ENCODE assay signal across 8 cellular contexts in genomic region chr16:67150058-67150832, GRCh38. TPM values are rescaled to one million over a fixed set of nuclear protein-coding genes. Genes with fewer than 3 reads are reported as not detected.
DNase-seq lines count a peak whose midpoint lies in the region; ATAC-seq and TF ChIP-seq lines count a peak whose summit lies in the region.

No MANE protein-coding gene starts in this region.

- DNase-seq in HCT116 (ENCODE audit: low read depth, low spot score) (no peak), RKO (ENCODE audit: low spot score) (peak; percentile 54), cardiac fibroblast (ENCODE audit: low read depth in 2 of 2) (peak; percentile 68 to 83), mesenteric fat pad (ENCODE audit: low spot score) (no peak), inferior parietal cortex (ENCODE audit: extremely low spot score) (no peak)
- peak in 1 of 2 donors; percentile 76 for DNase-seq in stimulated activated effector memory CD8-positive, alpha-beta T cell treated with anti-CD3 and anti-CD28 coated beads, Interleukin-12 subunit alpha, Interleukin-12 subunit beta, amount 100 ng/mL, for 72 hours (ENCODE audit: low spot score in 2 of 2)

- H3K79me2 ChIP-seq in HCT116 (ENCODE audit: insufficient read depth, low read length), result no peaks in the 10 kb centered on the region

- peak overlapping the region; percentile 66 for H3K27ac ChIP-seq in HCT116 (ENCODE audit: low read depth, low read length)
- H3K27ac ChIP-seq in layer of hippocampus (ENCODE audit: low read depth, low read length), result peak overlapping the region; percentile 80

- no peaks in the 10 kb centered on the region for H3K27me3 ChIP-seq in HCT116 (ENCODE audit: insufficient read depth, low read length)
- no peaks in the 10 kb centered on the region for H3K27me3 ChIP-seq in layer of hippocampus (ENCODE audit: control insufficient read depth, insufficient read depth, low read length)

- H3K4me3 Mint-ChIP-seq in stimulated activated effector memory CD8-positive, alpha-beta T cell treated with anti-CD3 and anti-CD28 coated beads, Interleukin-12 subunit alpha, Interleukin-12 subunit beta, amount 100 ng/mL, for 72 hours, result peak overlapping the region; percentile 71

- CTCF ChIA-PET in HCT116 (lab: Charles Lee), result interaction anchor here (0.8 to 5.8 kb wide), 4 partner anchors 10 to 189 kb away, joined by 3 to 79 read pairs (median 3); partner anchors contain the start of genes CES3, FBXL8 and TRADD

- H3K4me3 ChIP-seq in GM08714 (ENCODE audit: low read length) (peak overlapping the region; percentile 46; the same call in 1 of the 2 replicates), HCT116 (replicated peaks in 1 of 2; ENCODE audit: low read depth in 1 of 2, low read length in 2 of 2) (peak overlapping the region; percentile 39 to 61), cardiac fibroblast (replicated peaks in 1 of 2; ENCODE audit: low read depth in 2 of 2, low read length in 2 of 2) (peak overlapping the region; percentile 56 to 66)

- TF ChIP-seq POLR2A in HCT116 (IDR thresholded peaks at IDR 0.05; ENCODE audit: borderline replicate concordance, extremely low read depth, insufficient read depth, insufficient read length), result no peak

- H3K4me1 Mint-ChIP-seq in stimulated activated effector memory CD8-positive, alpha-beta T cell treated with anti-CD3 and anti-CD28 coated beads, Interleukin-12 subunit alpha, Interleukin-12 subunit beta, amount 100 ng/mL, for 72 hours, result peaks cover 43% of the 10 kb centered on the region

- H3K9ac ChIP-seq in HCT116 (ENCODE audit: low read length), result peak overlapping the region; percentile 67

- POLR2A ChIA-PET in HCT116 (lab: Charles Lee), result interaction anchor here (0.7 to 0.8 kb wide), 2 partner anchors 9 to 251 kb away, joined by 3 to 4 read pairs; no protein-coding TSS in a partner anchor

- peak overlapping the region; percentile 83 for H3K4me2 ChIP-seq in HCT116 (ENCODE audit: low read length)

- BruUV-seq in HCT116 (replicated peaks; lab: Mats Ljungman, UMichigan), result no TSS peak

- peak overlapping the region; percentile 60 for H3K27ac Mint-ChIP-seq in stimulated activated effector memory CD8-positive, alpha-beta T cell treated with anti-CD3 and anti-CD28 coated beads, Interleukin-12 subunit alpha, Interleukin-12 subunit beta, amount 100 ng/mL, for 72 hours

- H3K36me3 Mint-ChIP-seq in stimulated activated effector memory CD8-positive, alpha-beta T cell treated with anti-CD3 and anti-CD28 coated beads, Interleukin-12 subunit alpha, Interleukin-12 subunit beta, amount 100 ng/mL, for 72 hours, result peaks cover 73% of the 10 kb centered on the region

- RAD21 ChIA-PET in HCT116 (lab: Charles Lee; ENCODE audit: low non-redundant PET in 1 of 2, low total read pairs in 2 of 2, uncharacterized antibody in 2 of 2, unreplicated experiment in 2 of 2), result interaction anchor here (0.6 to 1.1 kb wide), 3 partner anchors 21 to 132 kb away, joined by 3 to 4 read pairs (median 3); no protein-coding TSS in a partner anchor

- no peak overlapping the region for H2AFZ ChIP-seq in HCT116 (ENCODE audit: low read depth, low read length, poor library complexity, severe bottlenecking)

- ATAC-seq in HCT116, result peak; percentile 63
- ATAC-seq in stimulated activated effector memory CD8-positive, alpha-beta T cell treated with anti-CD3 and anti-CD28 coated beads, Interleukin-12 subunit alpha, Interleukin-12 subunit beta, amount 100 ng/mL, for 72 hours, result peak; percentile 83

- H3K9me3 Mint-ChIP-seq in stimulated activated effector memory CD8-positive, alpha-beta T cell treated with anti-CD3 and anti-CD28 coated beads, Interleukin-12 subunit alpha, Interleukin-12 subunit beta, amount 100 ng/mL, for 72 hours, result no peaks in the 10 kb centered on the region

- intact Hi-C loops in HCT116 (cut with micrococcal nuclease), result no loop called here

- no peak for TF ChIP-seq RAD21 in HCT116 (IDR thresholded peaks at IDR 0.05; ENCODE audit: low read depth)

- TF ChIP-seq CTCF in HCT116 (IDR thresholded peaks at IDR 0.05 in 2 of 3, conservative IDR thresholded peaks at IDR 0.05 in 1 of 3; ENCODE audit: borderline replicate concordance in 1 of 3, insufficient read depth in 1 of 3, low read depth in 2 of 3, low read length in 2 of 3), result no peak
- no peak for TF ChIP-seq CTCF in cardiac fibroblast (IDR thresholded peaks at IDR 0.05; ENCODE audit: low read depth, low read length)

- H3K4me1 ChIP-seq in HCT116 (ENCODE audit: control insufficient read depth in 1 of 2, insufficient read depth in 2 of 2, low read length in 2 of 2), result peaks cover 3 to 21% of the 10 kb centered on the region in 2 experiments; a peak in 3 of 4 replicates

- H3K9me3 ChIP-seq in HCT116 (ENCODE audit: control insufficient read depth in 1 of 2, insufficient read depth in 1 of 2, low read depth in 1 of 2, low read length in 2 of 2), result no peaks in the 10 kb centered on the region

- no peaks in the 10 kb centered on the region for H4K20me1 ChIP-seq in HCT116 (ENCODE audit: insufficient read depth)

- H3K36me3 ChIP-seq in HCT116 (ENCODE audit: control insufficient read depth in 1 of 2, insufficient read depth in 2 of 2, low read length in 2 of 2), result peaks cover 16 to 24% of the 10 kb centered on the region in 2 experiments; a peak in 3 of 4 replicates

- H3K9me2 ChIP-seq in HCT116 (ENCODE audit: insufficient read depth), result no peaks in the 10 kb centered on the region

TF ChIP-seq in HCT116, 20 proteins besides CTCF, POLR2A, EP300 and RAD21:
- TF ChIP-seq ELF1 (IDR thresholded peaks at IDR 0.05; ENCODE audit: borderline replicate concordance, low read depth), result no peak
- TF ChIP-seq EZH2phosphoT487 (IDR thresholded peaks at IDR 0.05; ENCODE audit: borderline replicate concordance), result no peak
- no peak for TF ChIP-seq EZH2 (IDR thresholded peaks at IDR 0.05)
- TF ChIP-seq ZBTB33 (IDR thresholded peaks at IDR 0.05; ENCODE audit: extremely low read depth, insufficient replicate concordance, low read length), result no peak
- no peak for TF ChIP-seq YY1 (IDR thresholded peaks at IDR 0.05; ENCODE audit: extremely low read depth, insufficient replicate concordance, low read depth, low read length)
- TF ChIP-seq SP1 (IDR thresholded peaks at IDR 0.05; ENCODE audit: low read depth), result no peak
- peak; percentile 70 for TF ChIP-seq EGR1 (IDR thresholded peaks at IDR 0.05; ENCODE audit: low read depth)
- no peak for TF ChIP-seq TCF7L2 (IDR thresholded peaks at IDR 0.05; ENCODE audit: borderline replicate concordance, extremely low read depth, insufficient read depth, insufficient read length)
- peak; percentile 6; the same call in 1 of the 2 replicates for TF ChIP-seq POLR2AphosphoS5 (IDR thresholded peaks at IDR 0.05; ENCODE audit: low read depth, low read length)
- peak; percentile 52; the same call in 1 of the 2 replicates for TF ChIP-seq ZFX (IDR thresholded peaks at IDR 0.05)

RNA-seq across cellular contexts. Expression of gene B3GNT9, which starts 0.6 kb away (rescaled TPM):
- total RNA-seq in HCT116 (2021; ENCODE audit: unreplicated experiment) (3.8 TPM), mesenteric fat pad (14.0 TPM)
- polyA plus RNA-seq in HCT116 (2012), result 2.5 and 2.7 TPM in 2 replicates

RNA-seq across cellular contexts. Expression of gene TRADD, which starts 9.5 kb away (rescaled TPM):
- total RNA-seq in HCT116 (2021; ENCODE audit: unreplicated experiment) (20.5 TPM), mesenteric fat pad (19.7 TPM)
- polyA plus RNA-seq in HCT116 (2012), result 13.6 and 16.4 TPM in 2 replicates

RNA-seq across cellular contexts. Expression of gene FBXL8, which starts 9.5 kb away (rescaled TPM):
- 27.8 TPM for total RNA-seq in HCT116 (2021; ENCODE audit: unreplicated experiment)
- 20.5 and 21.6 TPM in 2 replicates for polyA plus RNA-seq in HCT116 (2012)
- 7.8 TPM for total RNA-seq in mesenteric fat pad

RNA-seq across cellular contexts. Expression of gene HSF4, which starts 14.3 kb away (rescaled TPM):
- total RNA-seq in HCT116 (2021; ENCODE audit: unreplicated experiment) (46.6 TPM), mesenteric fat pad (29.7 TPM)
- polyA plus RNA-seq in HCT116 (2012), result 32.7 and 36.2 TPM in 2 replicates

RNA-seq across cellular contexts. Expression of gene NOL3, which starts 20.1 kb away (rescaled TPM):
- 54.0 TPM for total RNA-seq in HCT116 (2021; ENCODE audit: unreplicated experiment)
- 76.0 and 87.8 TPM in 2 replicates for polyA plus RNA-seq in HCT116 (2012)
- total RNA-seq in mesenteric fat pad, result 31.3 TPM

Comparison
In these comparisons a context has a peak if more than half of its experiments do, and no peak if none do; other contexts are left out.
1. DNase-seq: peak in RKO (single experiment) and cardiac fibroblast (2 of 2); none in HCT116 (single experiment), mesenteric fat pad (single experiment) and inferior parietal cortex (single experiment).
2. Peak in every context shown above with its lines, with median percentiles within 50 percentile points of each other: H3K4me3 ChIP-seq.